1 cellular context compared by ENCODE assay signal in genomic region chr5:143494595-143494994, GRCh38.
TF ChIP-seq lines count a peak whose summit lies in the region.

No MANE protein-coding gene starts in this region.

TF ChIP-seq in HepG2, 621 proteins besides CTCF, POLR2A, EP300 and RAD21 (continued from another document):
- TF ChIP-seq NPAS2 (CRISPR knock-in tag; IDR thresholded peaks at IDR 0.05; ENCODE audit: borderline replicate concordance), result no peak
- no peak for TF ChIP-seq FIP1L1 (IDR thresholded peaks at IDR 0.05; ENCODE audit: borderline replicate concordance, insufficient read depth, low read depth, low read length)
- no peak for TF ChIP-seq MZF1 (CRISPR knock-in tag; IDR thresholded peaks at IDR 0.05; ENCODE audit: borderline replicate concordance)
- TF ChIP-seq RXRA (CRISPR knock-in tag; IDR thresholded peaks at IDR 0.05), result no peak
